In the genomic region with DNA sequence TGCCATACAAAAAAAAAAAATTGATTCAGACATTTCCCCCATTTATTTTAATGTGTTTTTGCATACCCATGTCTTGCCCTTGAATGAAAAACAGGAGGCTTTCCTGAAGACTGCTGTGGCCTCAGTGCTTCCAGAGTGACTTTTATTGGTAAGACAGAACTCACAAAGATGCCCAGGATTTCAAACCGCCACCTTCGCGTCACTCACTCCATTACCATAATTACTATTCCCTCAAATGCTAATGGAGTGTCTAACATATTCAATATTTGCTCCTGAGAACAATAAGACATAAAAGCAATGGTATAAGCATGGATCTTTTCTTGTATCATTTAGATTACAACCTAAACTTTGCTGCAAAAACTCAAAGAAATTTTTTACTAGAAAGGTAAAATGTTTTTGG, we compare ENCODE assay signal across 23 cellular contexts.
"Had no signal": no experiment of that assay in that cellular context is flagged by ENCODE, and none has a peak within 500 bp of the region (broad histone marks: within the 10 kb centered on the region; RNA-seq: fewer than 3 reads in every experiment).

No MANE protein-coding gene starts in this region.

- H3K27me3 ChIP-seq: colonic mucosa had no signal

- H3K4me1 ChIP-seq: colonic mucosa, esophagus muscularis mucosa, esophagus squamous epithelium, foreskin keratinocyte, gastrocnemius medialis, gastroesophageal sphincter, heart left ventricle, heart right ventricle had no signal

- H3K36me3 ChIP-seq: colonic mucosa, esophagus muscularis mucosa, esophagus squamous epithelium, gastrocnemius medialis, gastroesophageal sphincter, heart left ventricle, heart right ventricle had no signal

- DNase-seq: colonic mucosa; cortex of kidney; dermis blood vessel endothelial cell; dorsolateral prefrontal cortex; effector CD4-positive, alpha-beta T cell; effector CD8-positive, alpha-beta T cell; effector memory CD4-positive, alpha-beta T cell; effector memory CD8-positive, alpha-beta T cell; endodermal cell; erythroblast; esophagus squamous epithelium; foreskin fibroblast; foreskin keratinocyte; foreskin melanocyte; gastrocnemius medialis; glutamatergic neuron; head of caudate nucleus; heart left ventricle; heart right ventricle had no signal

- H3K9me3 ChIP-seq: colonic mucosa, esophagus muscularis mucosa, esophagus squamous epithelium, gastrocnemius medialis, heart left ventricle had no signal

- H3K4me3 ChIP-seq: colonic mucosa, coronary artery, dorsolateral prefrontal cortex, esophagus muscularis mucosa, esophagus squamous epithelium, gastrocnemius medialis, gastroesophageal sphincter, heart left ventricle, heart right ventricle had no signal

- H3K27ac ChIP-seq: colonic mucosa, coronary artery, dorsolateral prefrontal cortex, epithelial cell of prostate, esophagus muscularis mucosa, esophagus squamous epithelium, foreskin keratinocyte, gastrocnemius medialis, gastroesophageal sphincter, heart left ventricle, heart right ventricle had no signal
